Comparison of ENCODE assay signal across 8 cellular contexts in genomic region chr15:55741592-55742497, GRCh38. TPM values are rescaled to one million over a fixed set of nuclear protein-coding genes. Genes with fewer than 3 reads are reported as not detected.
A peak's percentile ranks its signal among the peaks of the same experiment; 100 is the strongest.
DNase-seq lines count a peak whose midpoint lies in the region; ATAC-seq, FAIRE-seq and TF ChIP-seq lines count a peak whose summit lies in the region.

No MANE protein-coding gene starts in this region.

- ATAC-seq in pancreas: peak in 3 of 4 donors; percentile 26 to 43 (median 36)
- no peak for ATAC-seq in GM21381 (IDR thresholded peaks at IDR 0.05; ENCODE audit: unreplicated experiment)
- no peak for ATAC-seq in HG03439 (IDR thresholded peaks at IDR 0.05; ENCODE audit: unreplicated experiment)

- POLR2A ChIA-PET in SK-N-SH (lab: Yijun Ruan, JAX): interaction anchor here (1.1 to 1.4 kb wide), 4 partner anchors 28 to 58 kb away, joined by 4 to 7 read pairs (median 6); no protein-coding TSS in a partner anchor

- H2AFZ ChIP-seq in SK-N-SH (ENCODE audit: low read depth): peak overlapping the region; percentile 95; the same call in 1 of the 2 replicates

- peak overlapping the region; percentile 75 for H3K9ac ChIP-seq in SK-N-SH

- TF ChIP-seq CTCF in SK-N-SH (IDR thresholded peaks at IDR 0.05) (peak; percentile 21; the same call in 1 of the 2 replicates), pancreas (IDR thresholded peaks at IDR 0.05) (no peak)

- no peak for FAIRE-seq in pancreas (lab: Jason Lieb, UNC)

- no peaks in the 10 kb centered on the region for H3K36me3 Mint-ChIP-seq in activated naive CD4-positive, alpha-beta T cell treated with anti-CD3 and anti-CD28 coated beads for 36 hours (ENCODE audit: low read depth)

- H3K9me3 Mint-ChIP-seq in activated naive CD4-positive, alpha-beta T cell treated with anti-CD3 and anti-CD28 coated beads for 36 hours: no peaks in the 10 kb centered on the region

- peak overlapping the region; percentile 86 to 91 for H3K4me3 ChIP-seq in SK-N-SH (ENCODE audit: low read depth in 2 of 2, low read length in 1 of 2)
- H3K4me3 ChIP-seq in pancreas: peak overlapping the region; percentile 36 to 75 (median 54)

- H3F3A ChIP-seq in SK-N-SH (replicated peaks; ENCODE audit: insufficient read depth): peaks cover 9% of the 10 kb centered on the region

- H3K27me3 ChIP-seq in SK-N-SH (ENCODE audit: insufficient read depth): no peaks in the 10 kb centered on the region
- H3K27me3 ChIP-seq in pancreas: peaks cover 0 to 29% (median 3%) of the 10 kb centered on the region in 4 donors

- no peaks in the 10 kb centered on the region for H3K9me3 ChIP-seq in SK-N-SH
- no peaks in the 10 kb centered on the region for H3K9me3 ChIP-seq in pancreas

- TF ChIP-seq EP300 in SK-N-SH (IDR thresholded peaks at IDR 0.05; ENCODE audit: borderline replicate concordance in 1 of 2, low read depth in 1 of 2, low read length in 1 of 2): no peak

- peaks cover 32% of the 10 kb centered on the region for H3K79me2 ChIP-seq in SK-N-SH (ENCODE audit: insufficient read depth)

- TF ChIP-seq RAD21 in SK-N-SH (IDR thresholded peaks at IDR 0.05; ENCODE audit: low read length): peak; percentile 40

- DNase-seq in activated naive CD4-positive, alpha-beta T cell treated with anti-CD3 and anti-CD28 coated beads for 36 hours: peak; percentile 31
- no peak for DNase-seq in activated naive CD4-positive, alpha-beta T cell treated with anti-CD3 and anti-CD28 coated beads, Interleukin-2, amount 50 U/mL, for 16 hours
- DNase-seq in SK-N-SH (peak; percentile 52), fibroblast of peridontal ligament (ENCODE audit: extremely low read depth) (peak; percentile 5), pancreas (peak in 1 of 6 donors; percentile 18), T-helper 9 cell (no peak)

- H3K4me1 Mint-ChIP-seq in activated naive CD4-positive, alpha-beta T cell treated with anti-CD3 and anti-CD28 coated beads for 36 hours (ENCODE audit: low read depth): peaks cover 3% of the 10 kb centered on the region

- peaks cover 27% of the 10 kb centered on the region for H3K27me3 Mint-ChIP-seq in activated naive CD4-positive, alpha-beta T cell treated with anti-CD3 and anti-CD28 coated beads for 36 hours (ENCODE audit: low read depth)

- H3K9me2 ChIP-seq in SK-N-SH: no peaks in the 10 kb centered on the region

- CTCF ChIA-PET in activated naive CD4-positive, alpha-beta T cell treated with anti-CD3 and anti-CD28 coated beads for 36 hours (lab: Charles Lee): no interaction called here
- CTCF ChIA-PET in SK-N-SH (lab: Yijun Ruan, JAX): interaction anchor here (0.6 to 1.4 kb wide), 12 partner anchors 30 to 93 kb away, joined by 3 to 6 read pairs (median 4); no protein-coding TSS in a partner anchor

- no peak overlapping the region for H3K27ac Mint-ChIP-seq in activated naive CD4-positive, alpha-beta T cell treated with anti-CD3 and anti-CD28 coated beads for 36 hours

- intact Hi-C loops in activated naive CD4-positive, alpha-beta T cell treated with anti-CD3 and anti-CD28 coated beads for 36 hours (cut with micrococcal nuclease): loop anchor here (1.0 kb wide), 1 partner anchor 94 kb away; no protein-coding TSS in a partner anchor
- intact Hi-C loops in pancreas (cut with DNase I): no loop called here

- H3K36me3 ChIP-seq in SK-N-SH (replicated peaks in 1 of 2; ENCODE audit: control insufficient read depth in 1 of 2, insufficient read depth in 2 of 2, low read length in 1 of 2) (peaks cover 0 to 5% of the 10 kb centered on the region in 2 experiments), pancreas (no peaks in the 10 kb centered on the region)

- H3K4me1 ChIP-seq in SK-N-SH (ENCODE audit: control insufficient read depth in 1 of 2, insufficient read depth in 2 of 2, low read depth in 1 of 2, low read length in 1 of 2) (peaks cover 11 to 26% of the 10 kb centered on the region in 2 experiments), pancreas (no peaks in the 10 kb centered on the region)

- H3K4me2 ChIP-seq in SK-N-SH: peak overlapping the region; percentile 89

- H4K20me1 ChIP-seq in SK-N-SH (ENCODE audit: insufficient read depth): no peaks in the 10 kb centered on the region

- 9% methylated on average over 45 of the region's 46 CpGs for WGBS in SK-N-SH (ENCODE audit: low lambda C conversion rate)
- WGBS in pancreas, 2 donors: 5% methylated on average over 43 to 46 of the region's 46 CpGs

- peak overlapping the region; percentile 48 to 94; a peak in 3 of 4 replicates for H3K27ac ChIP-seq in SK-N-SH (ENCODE audit: low read depth in 2 of 2, low read length in 1 of 2)
- no peak overlapping the region for H3K27ac ChIP-seq in pancreas

- no peak overlapping the region for H3K4me3 Mint-ChIP-seq in activated naive CD4-positive, alpha-beta T cell treated with anti-CD3 and anti-CD28 coated beads for 36 hours

TF ChIP-seq in SK-N-SH, 30 proteins besides CTCF, POLR2A, EP300 and RAD21:
- peak; percentile 27; the same call in 1 of the 2 replicates for TF ChIP-seq SIN3A (IDR thresholded peaks at IDR 0.05; ENCODE audit: borderline replicate concordance, low read depth, low read length)
- peak; percentile 96 for TF ChIP-seq MXI1 (IDR thresholded peaks at IDR 0.05; ENCODE audit: low read depth, low read length)
- TF ChIP-seq REST (IDR thresholded peaks at IDR 0.05; ENCODE audit: low read depth, low read length): no peak
- TF ChIP-seq SMC3 (IDR thresholded peaks at IDR 0.05; ENCODE audit: low read depth, low read length): peak; percentile 23; the same call in 1 of the 2 replicates
- TF ChIP-seq EZH2phosphoT487 (IDR thresholded peaks at IDR 0.05; ENCODE audit: borderline replicate concordance, low read depth): no peak
- TF ChIP-seq FOXJ3 (CRISPR knock-in tag; IDR thresholded peaks at IDR 0.05): no peak
- TF ChIP-seq FOSL2 (IDR thresholded peaks at IDR 0.05; ENCODE audit: borderline replicate concordance, low read depth): no peak
- TF ChIP-seq, protein P1, sequence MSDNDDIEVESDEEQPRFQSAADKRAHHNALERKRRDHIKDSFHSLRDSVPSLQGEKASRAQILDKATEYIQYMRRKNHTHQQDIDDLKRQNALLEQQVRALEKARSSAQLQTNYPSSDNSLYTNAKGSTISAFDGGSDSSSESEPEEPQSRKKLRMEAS (IDR thresholded peaks at IDR 0.05; ENCODE audit: low read depth): peak; percentile 84
- no peak for TF ChIP-seq RCOR1 (IDR thresholded peaks at IDR 0.05; ENCODE audit: low read length)
- no peak for TF ChIP-seq IRF3 (IDR thresholded peaks at IDR 0.05; ENCODE audit: low read depth, low read length)
- TF ChIP-seq TCF12 (IDR thresholded peaks at IDR 0.05): no peak
TF ChIP-seq in SK-N-SH: peak in this region for 4.

RNA-seq across cellular contexts. Expression of gene PRTG, which starts 1.1 kb away (rescaled TPM):
- total RNA-seq in activated naive CD4-positive, alpha-beta T cell treated with anti-CD3 and anti-CD28 coated beads for 36 hours: not detected
- polyA plus RNA-seq in SK-N-SH (2012; rRNA removed) (3.0 and 3.6 TPM in 2 replicates), pancreas (under 1 TPM; 0.07 to 0.08 TPM)
- polyA plus RNA-seq in SK-N-SH (2012; cell fraction: cytosol; rRNA removed): 4.3 TPM in 2 replicates
- 5.7 and 6.0 TPM in 2 replicates for polyA plus RNA-seq in SK-N-SH (2012; cell fraction: nucleus; rRNA removed)
- under 1 TPM; 0.05 to 0.35 (median 0.24) TPM for total RNA-seq in pancreas

Comparison
In these comparisons a context has a peak if more than half of its experiments do, and no peak if none do; other contexts are left out.
1. DNase-seq: peak in activated naive CD4-positive, alpha-beta T cell treated with anti-CD3 and anti-CD28 coated beads for 36 hours (single experiment), SK-N-SH (single experiment) and fibroblast of peridontal ligament (single experiment); none in activated naive CD4-positive, alpha-beta T cell treated with anti-CD3 and anti-CD28 coated beads, Interleukin-2, amount 50 U/mL, for 16 hours (single experiment) and T-helper 9 cell (single experiment).
2. H3K27ac ChIP-seq: peak in SK-N-SH (2 of 2); none in pancreas (0 of 4).
3. ATAC-seq: peak in pancreas (3 of 4); none in GM21381 (single experiment) and HG03439 (single experiment).